ENCODE assay signal across 1 cellular context in the genomic region with DNA sequence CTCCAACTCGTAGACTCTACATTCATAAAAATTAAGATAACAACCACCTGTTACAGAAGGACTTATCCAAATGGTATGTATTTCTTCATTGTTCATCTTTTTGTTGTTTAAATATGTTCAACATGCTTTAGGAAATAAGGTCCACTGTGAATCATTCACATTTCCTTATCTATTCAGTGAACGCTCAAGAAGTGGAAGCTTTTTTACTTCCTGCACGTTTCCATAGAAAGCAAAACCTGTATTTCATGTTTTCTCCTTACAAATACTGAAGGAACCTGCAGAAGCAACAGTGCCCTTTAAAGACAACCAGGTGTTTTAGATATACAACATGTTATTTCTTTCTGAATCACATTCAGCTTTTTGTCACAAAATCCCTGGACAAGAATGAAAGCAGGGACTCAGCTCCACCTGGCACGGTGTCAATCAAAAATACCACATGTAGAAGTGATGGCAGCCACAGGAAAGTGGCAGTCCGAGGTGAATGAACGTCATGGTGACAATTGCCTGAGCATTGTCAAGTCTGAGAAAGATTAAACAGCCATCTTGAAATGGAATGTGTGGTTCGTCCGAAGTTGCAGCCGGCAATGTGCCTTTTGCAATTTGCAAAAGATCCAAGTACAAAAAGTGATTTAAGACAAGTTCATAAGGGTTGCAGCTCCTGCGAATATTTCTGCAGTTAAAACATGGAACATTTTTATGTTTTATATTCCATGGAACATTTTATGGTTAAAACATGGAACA.
TF ChIP-seq lines count a peak whose summit lies in the region.

No MANE protein-coding gene starts in this region.

TF ChIP-seq in HepG2, 621 proteins besides CTCF, POLR2A, EP300 and RAD21 (continued from another document):
- TF ChIP-seq, protein P1, sequence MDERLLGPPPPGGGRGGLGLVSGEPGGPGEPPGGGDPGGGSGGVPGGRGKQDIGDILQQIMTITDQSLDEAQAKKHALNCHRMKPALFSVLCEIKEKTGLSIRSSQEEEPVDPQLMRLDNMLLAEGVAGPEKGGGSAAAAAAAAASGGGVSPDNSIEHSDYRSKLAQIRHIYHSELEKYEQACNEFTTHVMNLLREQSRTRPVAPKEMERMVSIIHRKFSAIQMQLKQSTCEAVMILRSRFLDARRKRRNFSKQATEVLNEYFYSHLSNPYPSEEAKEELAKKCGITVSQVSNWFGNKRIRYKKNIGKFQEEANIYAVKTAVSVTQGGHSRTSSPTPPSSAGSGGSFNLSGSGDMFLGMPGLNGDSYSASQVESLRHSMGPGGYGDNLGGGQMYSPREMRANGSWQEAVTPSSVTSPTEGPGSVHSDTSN (CRISPR knock-in tag; IDR thresholded peaks at IDR 0.05): no peak
- TF ChIP-seq, protein P2, sequence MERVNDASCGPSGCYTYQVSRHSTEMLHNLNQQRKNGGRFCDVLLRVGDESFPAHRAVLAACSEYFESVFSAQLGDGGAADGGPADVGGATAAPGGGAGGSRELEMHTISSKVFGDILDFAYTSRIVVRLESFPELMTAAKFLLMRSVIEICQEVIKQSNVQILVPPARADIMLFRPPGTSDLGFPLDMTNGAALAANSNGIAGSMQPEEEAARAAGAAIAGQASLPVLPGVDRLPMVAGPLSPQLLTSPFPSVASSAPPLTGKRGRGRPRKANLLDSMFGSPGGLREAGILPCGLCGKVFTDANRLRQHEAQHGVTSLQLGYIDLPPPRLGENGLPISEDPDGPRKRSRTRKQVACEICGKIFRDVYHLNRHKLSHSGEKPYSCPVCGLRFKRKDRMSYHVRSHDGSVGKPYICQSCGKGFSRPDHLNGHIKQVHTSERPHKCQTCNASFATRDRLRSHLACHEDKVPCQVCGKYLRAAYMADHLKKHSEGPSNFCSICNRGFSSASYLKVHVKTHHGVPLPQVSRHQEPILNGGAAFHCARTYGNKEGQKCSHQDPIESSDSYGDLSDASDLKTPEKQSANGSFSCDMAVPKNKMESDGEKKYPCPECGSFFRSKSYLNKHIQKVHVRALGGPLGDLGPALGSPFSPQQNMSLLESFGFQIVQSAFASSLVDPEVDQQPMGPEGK (CRISPR knock-in tag; IDR thresholded peaks at IDR 0.05): no peak
- TF ChIP-seq KLF12 (CRISPR knock-in tag; IDR thresholded peaks at IDR 0.05; ENCODE audit: borderline replicate concordance) (no peak), ZNF839 (CRISPR knock-in tag; IDR thresholded peaks at IDR 0.05; ENCODE audit: borderline replicate concordance) (no peak), TEAD3 (CRISPR knock-in tag; optimal IDR thresholded peaks at IDR 0.05; ENCODE audit: borderline replicate concordance) (no peak), MAFF (IDR thresholded peaks at IDR 0.05; ENCODE audit: low read depth, low read length) (no peak), FIP1L1 (IDR thresholded peaks at IDR 0.05; ENCODE audit: borderline replicate concordance, insufficient read depth, low read depth, low read length) (no peak)
